ENCODE assay signal across 18 cellular contexts in the genomic region with DNA sequence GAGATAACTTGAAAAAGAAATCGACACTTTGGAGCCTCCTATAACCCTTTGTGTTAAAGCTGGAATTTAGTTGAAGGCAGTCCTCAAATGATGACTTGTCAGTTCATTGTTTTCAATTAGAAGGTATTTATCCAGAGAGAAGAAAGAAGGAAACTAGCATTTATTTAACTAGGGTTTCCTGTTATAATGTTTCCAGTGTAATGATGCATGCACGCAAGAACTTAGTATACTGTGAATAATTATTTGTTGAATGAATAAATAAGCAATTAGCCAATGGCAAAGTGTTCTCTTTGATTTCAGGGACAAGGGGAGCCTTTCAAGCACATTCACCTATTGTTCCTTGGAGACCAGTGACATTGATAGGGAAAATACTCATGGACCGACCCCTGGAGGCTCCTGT.
"Had no signal": no experiment of that assay in that cellular context is flagged by ENCODE, and none has a peak within 500 bp of the region (broad histone marks: within the 10 kb centered on the region; RNA-seq: fewer than 3 reads in every experiment).

No MANE protein-coding gene starts in this region.

- H3K27me3 ChIP-seq: gastrocnemius medialis, heart right ventricle, neutrophil, tibial artery had no signal

- H3K4me3 ChIP-seq: coronary artery, gastrocnemius medialis, heart right ventricle, tibial artery had no signal

- H3K9me3 ChIP-seq: gastrocnemius medialis, heart right ventricle, neutrophil, tibial artery had no signal

- DNase-seq: activated CD4-positive, alpha-beta T cell treated with anti-CD3 and anti-CD28 coated beads, Interleukin-2, amount 10 ng/mL, durations not matched to agents 7 days and 5 days; activated CD8-positive, alpha-beta memory T cell treated with anti-CD3 and anti-CD28 coated beads, Interleukin-2, amount 50 U/mL, for 48 hours; activated gamma-delta T cell treated with Interleukin-2 at 50 U/mL for 16 hours; amniotic stem cell; central memory CD4-positive, alpha-beta T cell; effector CD4-positive, alpha-beta T cell; gastrocnemius medialis; heart right ventricle; naive thymus-derived CD4-positive, alpha-beta T cell; stimulated activated CD4-positive, alpha-beta T cell treated with anti-CD3 and anti-CD28 coated beads, Interleukin-2, amount 100 ng/mL, for 48 hours; tibial artery had no signal

- H3K36me3 Mint-ChIP-seq: activated naive CD8-positive, alpha-beta T cell; naive thymus-derived CD4-positive, alpha-beta T cell; stimulated activated memory B cell treated with anti-CD40 and anti-IgM and Interleukin-4, amounts not matched to agents 10 μg/mL and 1 μg/mL and 100 μg/mL, for 72 hours had no signal

- H3K9ac ChIP-seq: parathyroid adenoma had no signal

- FAIRE-seq: islet of Langerhans, urothelium cell line had no signal

- H3K27me3 Mint-ChIP-seq: stimulated activated memory B cell treated with anti-CD40 and anti-IgM and Interleukin-4, amounts not matched to agents 10 μg/mL and 1 μg/mL and 100 μg/mL, for 72 hours had no signal

- H3K9me3 Mint-ChIP-seq: activated CD4-positive, alpha-beta T cell treated with anti-CD3 and anti-CD28 coated beads, Interleukin-2, amount 10 ng/mL, durations not matched to agents 7 days and 5 days; naive thymus-derived CD4-positive, alpha-beta T cell; stimulated activated memory B cell treated with anti-CD40 and anti-IgM and Interleukin-4, amounts not matched to agents 10 μg/mL and 1 μg/mL and 100 μg/mL, for 72 hours had no signal

- H3K27ac ChIP-seq: coronary artery, gastrocnemius medialis, heart right ventricle, neutrophil, parathyroid adenoma, tibial artery had no signal

- H3K79me2 ChIP-seq: parathyroid adenoma had no signal

- H3K27ac Mint-ChIP-seq: activated CD4-positive, alpha-beta T cell treated with anti-CD3 and anti-CD28 coated beads, Interleukin-2, amount 10 ng/mL, durations not matched to agents 7 days and 5 days; activated naive CD8-positive, alpha-beta T cell; naive thymus-derived CD4-positive, alpha-beta T cell; stimulated activated memory B cell treated with anti-CD40 and anti-IgM and Interleukin-4, amounts not matched to agents 10 μg/mL and 1 μg/mL and 100 μg/mL, for 72 hours had no signal

- H3K4me1 Mint-ChIP-seq: activated CD4-positive, alpha-beta T cell treated with anti-CD3 and anti-CD28 coated beads, Interleukin-2, amount 10 ng/mL, durations not matched to agents 7 days and 5 days; naive thymus-derived CD4-positive, alpha-beta T cell; stimulated activated memory B cell treated with anti-CD40 and anti-IgM and Interleukin-4, amounts not matched to agents 10 μg/mL and 1 μg/mL and 100 μg/mL, for 72 hours had no signal

- H2AFZ ChIP-seq: parathyroid adenoma had no signal

- H3K36me3 ChIP-seq: gastrocnemius medialis, heart right ventricle, neutrophil, tibial artery had no signal

- H3K4me3 Mint-ChIP-seq: activated CD4-positive, alpha-beta T cell treated with anti-CD3 and anti-CD28 coated beads, Interleukin-2, amount 10 ng/mL, durations not matched to agents 7 days and 5 days; activated naive CD8-positive, alpha-beta T cell; naive thymus-derived CD4-positive, alpha-beta T cell; stimulated activated memory B cell treated with anti-CD40 and anti-IgM and Interleukin-4, amounts not matched to agents 10 μg/mL and 1 μg/mL and 100 μg/mL, for 72 hours had no signal

- H3K4me1 ChIP-seq: heart right ventricle, parathyroid adenoma, tibial artery had no signal
